ENCODE assay signal across 8 cellular contexts in genomic region chr1:169108897-169109560, GRCh38. TPM values are rescaled to one million over a fixed set of nuclear protein-coding genes. Genes with fewer than 3 reads are reported as not detected.
A peak's percentile ranks its signal among the peaks of the same experiment; 100 is the strongest.
DNase-seq lines count a peak whose midpoint lies in the region; ATAC-seq, FAIRE-seq and TF ChIP-seq lines count a peak whose summit lies in the region.

No MANE protein-coding gene starts in this region.

- no peak for TF ChIP-seq EP300 in tibial nerve (IDR thresholded peaks at IDR 0.05)

- TF ChIP-seq POLR2A in tibial nerve (IDR thresholded peaks at IDR 0.05), result peak in 1 of 2 donors; percentile 13

- peaks cover 14% of the 10 kb centered on the region for H3K36me3 Mint-ChIP-seq in T-helper 1 cell treated with Interleukin-12 subunit alpha and Interleukin-12 subunit beta and Interleukin-4 antibody, amounts not matched to agents 30 μg/mL and 1 μg/mL, for 36 hours (ENCODE audit: low read depth)
- H3K36me3 Mint-ChIP-seq in astrocyte (ENCODE audit: low read depth, unreplicated experiment), result peaks cover 11% of the 10 kb centered on the region

- H3K4me3 Mint-ChIP-seq in T-helper 1 cell treated with Interleukin-12 subunit alpha and Interleukin-12 subunit beta and Interleukin-4 antibody, amounts not matched to agents 30 μg/mL and 1 μg/mL, for 36 hours, result peak overlapping the region; percentile 44
- peak overlapping the region; percentile 92 for H3K4me3 Mint-ChIP-seq in astrocyte (ENCODE audit: unreplicated experiment)

- peak overlapping the region; percentile 97 for H3K4me2 ChIP-seq in astrocyte (ENCODE audit: low read length)

- DNase-seq in T-helper 1 cell (no peak), LNCaP clone FGC (ENCODE audit: low read depth) (peak; percentile 87), astrocyte (ENCODE audit: low read depth) (no peak), left lobe of liver (ENCODE audit: low spot score) (peak; percentile 78), tibial nerve (ENCODE audit: low spot score in 2 of 2) (no peak)

- WGBS in tibial nerve, 2 donors, result 75 to 85% methylated on average over 10 of the region's 10 CpGs

- H3K4me1 ChIP-seq in astrocyte (ENCODE audit: insufficient read depth, low read length) (peaks cover 67% of the 10 kb centered on the region), tibial nerve (peaks cover 0 to 53% (median 15%) of the 10 kb centered on the region in 4 donors)

- H3K9ac ChIP-seq in astrocyte (ENCODE audit: low read length), result peak overlapping the region; percentile 92

- H3K36me3 ChIP-seq in astrocyte (ENCODE audit: insufficient read depth, low read length), result peaks cover 11% of the 10 kb centered on the region
- no peaks in the 10 kb centered on the region for H3K36me3 ChIP-seq in tibial nerve

- H3K9me3 Mint-ChIP-seq in T-helper 1 cell treated with Interleukin-12 subunit alpha and Interleukin-12 subunit beta and Interleukin-4 antibody, amounts not matched to agents 30 μg/mL and 1 μg/mL, for 36 hours, result no peaks in the 10 kb centered on the region
- H3K9me3 Mint-ChIP-seq in astrocyte (ENCODE audit: unreplicated experiment), result peaks cover 1% of the 10 kb centered on the region

- no peak for FAIRE-seq in astrocyte (lab: Jason Lieb, UNC)

- peaks cover 41% of the 10 kb centered on the region for H3K4me1 Mint-ChIP-seq in T-helper 1 cell treated with Interleukin-12 subunit alpha and Interleukin-12 subunit beta and Interleukin-4 antibody, amounts not matched to agents 30 μg/mL and 1 μg/mL, for 36 hours (ENCODE audit: low read depth)
- H3K4me1 Mint-ChIP-seq in astrocyte (ENCODE audit: low read depth, unreplicated experiment), result peaks cover 54% of the 10 kb centered on the region

- no peak overlapping the region for H3K27ac Mint-ChIP-seq in T-helper 1 cell treated with Interleukin-12 subunit alpha and Interleukin-12 subunit beta and Interleukin-4 antibody, amounts not matched to agents 30 μg/mL and 1 μg/mL, for 36 hours
- H3K27ac Mint-ChIP-seq in astrocyte (ENCODE audit: unreplicated experiment), result peak overlapping the region; percentile 97

- H3K4me3 ChIP-seq in LNCaP clone FGC (ENCODE audit: low read depth, low read length) (peak overlapping the region; percentile 59), astrocyte (ENCODE audit: insufficient read depth, low read depth, low read length) (peak overlapping the region; percentile 93), tibial nerve (peak overlapping the region in 2 of 4 donors; percentile 9 to 74)

- peaks cover 10% of the 10 kb centered on the region for H3K27me3 ChIP-seq in astrocyte (ENCODE audit: insufficient read depth, low read length)
- no peaks in the 10 kb centered on the region for H3K27me3 ChIP-seq in tibial nerve

- peak; percentile 13 for ATAC-seq in left lobe of liver
- ATAC-seq in HG03565 (IDR thresholded peaks at IDR 0.05; ENCODE audit: unreplicated experiment), result no peak
- no peak for ATAC-seq in HG03108 (IDR thresholded peaks at IDR 0.05; ENCODE audit: unreplicated experiment)

- H2AFZ ChIP-seq in astrocyte (ENCODE audit: low read depth, low read length), result no peak overlapping the region

- H3K79me2 ChIP-seq in astrocyte (ENCODE audit: insufficient read depth, low read length), result peaks cover 62% of the 10 kb centered on the region

- H3K9me3 ChIP-seq in astrocyte (ENCODE audit: insufficient read depth, low read depth, low read length) (no peaks in the 10 kb centered on the region), tibial nerve (no peaks in the 10 kb centered on the region)

- H3K27me3 Mint-ChIP-seq in T-helper 1 cell treated with Interleukin-12 subunit alpha and Interleukin-12 subunit beta and Interleukin-4 antibody, amounts not matched to agents 30 μg/mL and 1 μg/mL, for 36 hours (ENCODE audit: low read depth), result peaks cover 12% of the 10 kb centered on the region
- H3K27me3 Mint-ChIP-seq in astrocyte (ENCODE audit: low read depth, unreplicated experiment), result peaks cover 4% of the 10 kb centered on the region

- TF ChIP-seq CTCF in LNCaP clone FGC (IDR thresholded peaks at IDR 0.05; ENCODE audit: control insufficient read depth, extremely low read depth, insufficient read depth), result peak; percentile 63
- TF ChIP-seq CTCF in astrocyte (IDR thresholded peaks at IDR 0.05; ENCODE audit: insufficient read depth, low read depth, low read length), result peak; percentile 31
- no peak for TF ChIP-seq CTCF in tibial nerve (IDR thresholded peaks at IDR 0.05)

- H3K27ac ChIP-seq in astrocyte (ENCODE audit: low read depth, low read length), result peak overlapping the region; percentile 86
- peak overlapping the region; percentile 3 to 87 (median 72) for H3K27ac ChIP-seq in tibial nerve

- peaks cover 11% of the 10 kb centered on the region for H4K20me1 ChIP-seq in astrocyte (ENCODE audit: insufficient read depth, low read length)

RNA-seq across cellular contexts. Expression of gene ATP1B1, which starts 2.5 kb away (rescaled TPM):
- total RNA-seq in astrocyte, result 56.5 and 58.3 TPM in 2 replicates
- 70.3 TPM for total RNA-seq in left lobe of liver
- 10 to 100 TPM in 2 of 4 donors, 1 to 10 TPM in 2; 6.0 to 21.9 (median 12.2) TPM for total RNA-seq in tibial nerve

Comparison
In these comparisons a context has a peak if more than half of its experiments do, and no peak if none do; other contexts are left out.
1. DNase-seq: peak in LNCaP clone FGC (single experiment) and left lobe of liver (single experiment); none in T-helper 1 cell (0 of 5), astrocyte (single experiment) and tibial nerve (0 of 2).
2. CTCF ChIP-seq: peak in LNCaP clone FGC (single experiment) and astrocyte (single experiment); none in tibial nerve (0 of 5).